Comparison of ENCODE assay signal across 1 cellular context in genomic region chr6:11921017-11921438, GRCh38.
TF ChIP-seq lines count a peak whose summit lies in the region.

No MANE protein-coding gene starts in this region.

TF ChIP-seq in K562, 482 proteins besides CTCF, POLR2A, EP300 and RAD21 (continued from another document and continues in another):
- TF ChIP-seq PKNOX1 (IDR thresholded peaks at IDR 0.05), result peak; percentile 54; the same call in 1 of the 2 replicates
- TF ChIP-seq RBFOX2 (IDR thresholded peaks at IDR 0.05; ENCODE audit: low read depth, low read length), result peak; percentile 74
- TF ChIP-seq ESRRA (IDR thresholded peaks at IDR 0.05; ENCODE audit: borderline replicate concordance, low read depth), result 0 out of 2 replicates have a peak, but pooled peaks have one; percentile 5
- no peak for TF ChIP-seq NR2F6 (CRISPR knock-in tag; IDR thresholded peaks at IDR 0.05)
- no peak for TF ChIP-seq RERE (CRISPR knock-in tag; IDR thresholded peaks at IDR 0.05; ENCODE audit: borderline replicate concordance)
- TF ChIP-seq, protein P1, sequence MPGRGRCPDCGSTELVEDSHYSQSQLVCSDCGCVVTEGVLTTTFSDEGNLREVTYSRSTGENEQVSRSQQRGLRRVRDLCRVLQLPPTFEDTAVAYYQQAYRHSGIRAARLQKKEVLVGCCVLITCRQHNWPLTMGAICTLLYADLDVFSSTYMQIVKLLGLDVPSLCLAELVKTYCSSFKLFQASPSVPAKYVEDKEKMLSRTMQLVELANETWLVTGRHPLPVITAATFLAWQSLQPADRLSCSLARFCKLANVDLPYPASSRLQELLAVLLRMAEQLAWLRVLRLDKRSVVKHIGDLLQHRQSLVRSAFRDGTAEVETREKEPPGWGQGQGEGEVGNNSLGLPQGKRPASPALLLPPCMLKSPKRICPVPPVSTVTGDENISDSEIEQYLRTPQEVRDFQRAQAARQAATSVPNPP (IDR thresholded peaks at IDR 0.05; ENCODE audit: borderline replicate concordance, insufficient read depth, insufficient read length), result no peak
- TF ChIP-seq, protein P2, sequence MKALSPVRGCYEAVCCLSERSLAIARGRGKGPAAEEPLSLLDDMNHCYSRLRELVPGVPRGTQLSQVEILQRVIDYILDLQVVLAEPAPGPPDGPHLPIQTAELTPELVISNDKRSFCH (CRISPR knock-in tag; IDR thresholded peaks at IDR 0.05), result no peak
- TF ChIP-seq, protein P2 (tag; IDR thresholded peaks at IDR 0.05), result 0 out of 2 replicates have a peak, but pooled peaks have one; percentile 31
- TF ChIP-seq, protein P3, sequence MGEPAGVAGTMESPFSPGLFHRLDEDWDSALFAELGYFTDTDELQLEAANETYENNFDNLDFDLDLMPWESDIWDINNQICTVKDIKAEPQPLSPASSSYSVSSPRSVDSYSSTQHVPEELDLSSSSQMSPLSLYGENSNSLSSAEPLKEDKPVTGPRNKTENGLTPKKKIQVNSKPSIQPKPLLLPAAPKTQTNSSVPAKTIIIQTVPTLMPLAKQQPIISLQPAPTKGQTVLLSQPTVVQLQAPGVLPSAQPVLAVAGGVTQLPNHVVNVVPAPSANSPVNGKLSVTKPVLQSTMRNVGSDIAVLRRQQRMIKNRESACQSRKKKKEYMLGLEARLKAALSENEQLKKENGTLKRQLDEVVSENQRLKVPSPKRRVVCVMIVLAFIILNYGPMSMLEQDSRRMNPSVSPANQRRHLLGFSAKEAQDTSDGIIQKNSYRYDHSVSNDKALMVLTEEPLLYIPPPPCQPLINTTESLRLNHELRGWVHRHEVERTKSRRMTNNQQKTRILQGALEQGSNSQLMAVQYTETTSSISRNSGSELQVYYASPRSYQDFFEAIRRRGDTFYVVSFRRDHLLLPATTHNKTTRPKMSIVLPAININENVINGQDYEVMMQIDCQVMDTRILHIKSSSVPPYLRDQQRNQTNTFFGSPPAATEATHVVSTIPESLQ (CRISPR knock-in tag; IDR thresholded peaks at IDR 0.05), result no peak
- TF ChIP-seq CHD4 (IDR thresholded peaks at IDR 0.05; ENCODE audit: insufficient read depth, insufficient replicate concordance, low read depth, low read length, poor library complexity, severe bottlenecking), result no peak
- TF ChIP-seq ATF7 (IDR thresholded peaks at IDR 0.05), result peak; percentile 73; the same call in 1 of the 2 replicates
- no peak; the same call in 1 of the 2 replicates for TF ChIP-seq CREB3L1 (IDR thresholded peaks at IDR 0.05; ENCODE audit: borderline replicate concordance, low read depth)
- TF ChIP-seq ZNF217 (CRISPR knock-in tag; IDR thresholded peaks at IDR 0.05), result no peak
- TF ChIP-seq TEAD2 (tag; IDR thresholded peaks at IDR 0.05), result no peak
- TF ChIP-seq, protein P4, sequence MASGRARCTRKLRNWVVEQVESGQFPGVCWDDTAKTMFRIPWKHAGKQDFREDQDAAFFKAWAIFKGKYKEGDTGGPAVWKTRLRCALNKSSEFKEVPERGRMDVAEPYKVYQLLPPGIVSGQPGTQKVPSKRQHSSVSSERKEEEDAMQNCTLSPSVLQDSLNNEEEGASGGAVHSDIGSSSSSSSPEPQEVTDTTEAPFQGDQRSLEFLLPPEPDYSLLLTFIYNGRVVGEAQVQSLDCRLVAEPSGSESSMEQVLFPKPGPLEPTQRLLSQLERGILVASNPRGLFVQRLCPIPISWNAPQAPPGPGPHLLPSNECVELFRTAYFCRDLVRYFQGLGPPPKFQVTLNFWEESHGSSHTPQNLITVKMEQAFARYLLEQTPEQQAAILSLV (tag; IDR thresholded peaks at IDR 0.05), result no peak
- no peak for TF ChIP-seq SETDB1 (IDR thresholded peaks at IDR 0.05; ENCODE audit: low read length)
- peak; percentile 25; the same call in 1 of the 2 replicates for TF ChIP-seq GTF2E2 (tag; IDR thresholded peaks at IDR 0.05)
- TF ChIP-seq GABPB1 (CRISPR knock-in tag; IDR thresholded peaks at IDR 0.05), result no peak
- TF ChIP-seq TFAM (CRISPR knock-in tag; conservative IDR thresholded peaks at IDR 0.05), result no peak
- no peak for TF ChIP-seq ZNF507 (tag; conservative IDR thresholded peaks at IDR 0.05)
- TF ChIP-seq NUFIP1 (IDR thresholded peaks at IDR 0.05; ENCODE audit: partially characterized antibody), result no peak
- TF ChIP-seq CCAR2 (IDR thresholded peaks at IDR 0.05; ENCODE audit: low read depth, low read length), result no peak
- no peak for TF ChIP-seq ZNF668 (CRISPR knock-in tag; IDR thresholded peaks at IDR 0.05)
- TF ChIP-seq, protein P5, sequence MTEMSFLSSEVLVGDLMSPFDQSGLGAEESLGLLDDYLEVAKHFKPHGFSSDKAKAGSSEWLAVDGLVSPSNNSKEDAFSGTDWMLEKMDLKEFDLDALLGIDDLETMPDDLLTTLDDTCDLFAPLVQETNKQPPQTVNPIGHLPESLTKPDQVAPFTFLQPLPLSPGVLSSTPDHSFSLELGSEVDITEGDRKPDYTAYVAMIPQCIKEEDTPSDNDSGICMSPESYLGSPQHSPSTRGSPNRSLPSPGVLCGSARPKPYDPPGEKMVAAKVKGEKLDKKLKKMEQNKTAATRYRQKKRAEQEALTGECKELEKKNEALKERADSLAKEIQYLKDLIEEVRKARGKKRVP (CRISPR knock-in tag; IDR thresholded peaks at IDR 0.05), result no peak
- TF ChIP-seq HMG20B (CRISPR knock-in tag; IDR thresholded peaks at IDR 0.05), result no peak
- TF ChIP-seq PTTG1 (tag; IDR thresholded peaks at IDR 0.05; ENCODE audit: low read depth), result no peak
- no peak for TF ChIP-seq FOXJ3 (CRISPR knock-in tag; IDR thresholded peaks at IDR 0.05)
- TF ChIP-seq SUPT5H (IDR thresholded peaks at IDR 0.05), result peak; percentile 44; the same call in 1 of the 2 replicates
- no peak; the same call in 1 of the 2 replicates for TF ChIP-seq EP400 (IDR thresholded peaks at IDR 0.05)
- TF ChIP-seq ELF4 (CRISPR knock-in tag; IDR thresholded peaks at IDR 0.05), result 0 out of 2 replicates have a peak, but pooled peaks have one; percentile 67
- TF ChIP-seq ZNF124 (CRISPR knock-in tag; IDR thresholded peaks at IDR 0.05), result no peak
- peak; percentile 71 for TF ChIP-seq MAFF (IDR thresholded peaks at IDR 0.05; ENCODE audit: low read length)
- TF ChIP-seq PCBP2 (IDR thresholded peaks at IDR 0.05; ENCODE audit: low read depth, low read length, poor library complexity, severe bottlenecking), result no peak
- no peak for TF ChIP-seq HEY1 (CRISPR knock-in tag; IDR thresholded peaks at IDR 0.05; ENCODE audit: borderline replicate concordance)
- TF ChIP-seq, protein P6, sequence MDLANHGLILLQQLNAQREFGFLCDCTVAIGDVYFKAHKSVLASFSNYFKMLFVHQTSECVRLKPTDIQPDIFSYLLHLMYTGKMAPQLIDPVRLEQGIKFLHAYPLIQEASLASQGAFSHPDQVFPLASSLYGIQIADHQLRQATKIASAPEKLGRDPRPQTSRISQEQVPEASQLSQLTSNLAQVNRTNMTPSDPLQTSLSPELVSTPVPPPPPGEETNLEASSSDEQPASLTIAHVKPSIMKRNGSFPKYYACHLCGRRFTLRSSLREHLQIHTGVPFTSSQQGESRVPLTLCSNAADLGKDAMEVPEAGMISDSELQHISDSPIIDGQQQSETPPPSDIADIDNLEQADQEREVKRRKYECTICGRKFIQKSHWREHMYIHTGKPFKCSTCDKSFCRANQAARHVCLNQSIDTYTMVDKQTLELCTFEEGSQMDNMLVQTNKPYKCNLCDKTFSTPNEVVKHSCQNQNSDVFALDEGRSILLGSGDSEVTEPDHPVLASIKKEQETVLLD (IDR thresholded peaks at IDR 0.05), result peak; percentile 75; the same call in 1 of the 2 replicates
- TF ChIP-seq, protein P7, sequence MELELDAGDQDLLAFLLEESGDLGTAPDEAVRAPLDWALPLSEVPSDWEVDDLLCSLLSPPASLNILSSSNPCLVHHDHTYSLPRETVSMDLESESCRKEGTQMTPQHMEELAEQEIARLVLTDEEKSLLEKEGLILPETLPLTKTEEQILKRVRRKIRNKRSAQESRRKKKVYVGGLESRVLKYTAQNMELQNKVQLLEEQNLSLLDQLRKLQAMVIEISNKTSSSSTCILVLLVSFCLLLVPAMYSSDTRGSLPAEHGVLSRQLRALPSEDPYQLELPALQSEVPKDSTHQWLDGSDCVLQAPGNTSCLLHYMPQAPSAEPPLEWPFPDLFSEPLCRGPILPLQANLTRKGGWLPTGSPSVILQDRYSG (tag; conservative IDR thresholded peaks at IDR 0.05; ENCODE audit: low read depth), result no peak
- TF ChIP-seq NCOR1 (IDR thresholded peaks at IDR 0.05), result no peak; the same call in 1 of the 2 replicates
- TF ChIP-seq SP2 (IDR thresholded peaks at IDR 0.05; ENCODE audit: extremely low read depth, low read depth, low read length, poor library complexity, severe bottlenecking), result no peak
- TF ChIP-seq FOXA3 (CRISPR knock-in tag; conservative IDR thresholded peaks at IDR 0.05 in 1 of 2, IDR thresholded peaks at IDR 0.05 in 1 of 2), result no peak
- TF ChIP-seq USF2 (CRISPR knock-in tag; IDR thresholded peaks at IDR 0.05), result no peak
- TF ChIP-seq, protein P8, sequence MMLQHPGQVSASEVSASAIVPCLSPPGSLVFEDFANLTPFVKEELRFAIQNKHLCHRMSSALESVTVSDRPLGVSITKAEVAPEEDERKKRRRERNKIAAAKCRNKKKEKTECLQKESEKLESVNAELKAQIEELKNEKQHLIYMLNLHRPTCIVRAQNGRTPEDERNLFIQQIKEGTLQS (IDR thresholded peaks at IDR 0.05), result peak; percentile 79
- TF ChIP-seq, protein P8 (CRISPR knock-in tag; conservative IDR thresholded peaks at IDR 0.05), result no peak
- TF ChIP-seq, protein P9, sequence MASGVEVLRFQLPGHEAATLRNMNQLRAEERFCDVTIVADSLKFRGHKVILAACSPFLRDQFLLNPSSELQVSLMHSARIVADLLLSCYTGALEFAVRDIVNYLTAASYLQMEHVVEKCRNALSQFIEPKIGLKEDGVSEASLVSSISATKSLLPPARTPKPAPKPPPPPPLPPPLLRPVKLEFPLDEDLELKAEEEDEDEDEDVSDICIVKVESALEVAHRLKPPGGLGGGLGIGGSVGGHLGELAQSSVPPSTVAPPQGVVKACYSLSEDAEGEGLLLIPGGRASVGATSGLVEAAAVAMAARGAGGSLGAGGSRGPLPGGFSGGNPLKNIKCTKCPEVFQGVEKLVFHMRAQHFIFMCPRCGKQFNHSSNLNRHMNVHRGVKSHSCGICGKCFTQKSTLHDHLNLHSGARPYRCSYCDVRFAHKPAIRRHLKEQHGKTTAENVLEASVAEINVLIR (CRISPR knock-in tag; IDR thresholded peaks at IDR 0.05), result 0 out of 2 replicates have a peak, but pooled peaks have one; percentile 16
